Comparison of ENCODE assay signal across 14 cellular contexts in genomic region chr18:48166971-48167370, GRCh38.
DNase-seq lines count a peak whose midpoint lies in the region; ATAC-seq and TF ChIP-seq lines count a peak whose summit lies in the region.
"Had no signal": no experiment of that assay in that cellular context is flagged by ENCODE, and none has a peak within 500 bp of the region (broad histone marks: within the 10 kb centered on the region; RNA-seq: fewer than 3 reads in every experiment).

No MANE protein-coding gene starts in this region.

- peak overlapping the region; percentile 97 for H3K27ac Mint-ChIP-seq in neural crest cell (ENCODE audit: unreplicated experiment)
- H3K27ac Mint-ChIP-seq: CD4-positive, alpha-beta T cell; stimulated activated naive B cell treated with anti-CD40 and anti-IgM and Interleukin-4, amounts not matched to agents 10 μg/mL and 1 μg/mL and 100 μg/mL, for 72 hours had no signal

- H3K4me3 Mint-ChIP-seq in neural crest cell, result peak overlapping the region; percentile 22
- H3K4me3 Mint-ChIP-seq: CD4-positive, alpha-beta T cell; stimulated activated naive B cell treated with anti-CD40 and anti-IgM and Interleukin-4, amounts not matched to agents 10 μg/mL and 1 μg/mL and 100 μg/mL, for 72 hours had no signal

- no peaks in the 10 kb centered on the region for H3K27me3 ChIP-seq in HL-60 (ENCODE audit: insufficient read depth, poor library complexity, severe bottlenecking)

- peaks cover 70% of the 10 kb centered on the region for H3K4me1 Mint-ChIP-seq in neural crest cell

- H3K36me3 Mint-ChIP-seq in neural crest cell (ENCODE audit: low read depth), result no peaks in the 10 kb centered on the region
- H3K36me3 Mint-ChIP-seq: activated naive CD4-positive, alpha-beta T cell treated with anti-CD3 and anti-CD28 coated beads, Interleukin-2, amount 50 U/mL, for 72 hours; stimulated activated naive B cell treated with anti-CD40 and anti-IgM and Interleukin-4, amounts not matched to agents 10 μg/mL and 1 μg/mL and 100 μg/mL, for 72 hours had no signal

- no peaks in the 10 kb centered on the region for H3K9me3 Mint-ChIP-seq in neural crest cell
- H3K9me3 Mint-ChIP-seq: activated naive CD4-positive, alpha-beta T cell treated with anti-CD3 and anti-CD28 coated beads, Interleukin-2, amount 50 U/mL, for 72 hours; CD4-positive, alpha-beta T cell; stimulated activated naive B cell treated with anti-CD40 and anti-IgM and Interleukin-4, amounts not matched to agents 10 μg/mL and 1 μg/mL and 100 μg/mL, for 72 hours had no signal

- peaks cover 8% of the 10 kb centered on the region for H3K27me3 Mint-ChIP-seq in neural crest cell (ENCODE audit: low read depth)

- H3K27ac ChIP-seq in HL-60 (replicated peaks), result peak overlapping the region; percentile 26
- H3K27ac ChIP-seq in substantia nigra (ENCODE audit: low read depth, low read length, poor library complexity, severe bottlenecking), result no peak overlapping the region
- H3K27ac ChIP-seq: foreskin keratinocyte had no signal

- intact Hi-C loops in cardiac septum (cut with DNase I), result no loop called here

- TF ChIP-seq CTCF in HL-60 (IDR thresholded peaks at IDR 0.05; ENCODE audit: insufficient read depth, low read length) (no peak), neural crest cell (conservative IDR thresholded peaks at IDR 0.05) (no peak)

- no peak overlapping the region for H3K4me3 ChIP-seq in HL-60 (replicated peaks; ENCODE audit: insufficient read depth, low read length)

- no peak for ATAC-seq in GM21786 (IDR thresholded peaks at IDR 0.05; ENCODE audit: unreplicated experiment)
- ATAC-seq: activated naive CD4-positive, alpha-beta T cell treated with anti-CD3 and anti-CD28 coated beads, Interleukin-2, amount 50 U/mL, for 72 hours; foreskin keratinocyte; stimulated activated naive B cell treated with anti-CD40 and anti-IgM and Interleukin-4, amounts not matched to agents 10 μg/mL and 1 μg/mL and 100 μg/mL, for 72 hours had no signal

- peak in 1 of 2 experiments; percentile 60 for DNase-seq in HL-60 (ENCODE audit: low read depth in 1 of 2, low spot score in 1 of 2)
- peak; percentile 84 for DNase-seq in cardiac septum (ENCODE audit: low spot score)
- DNase-seq in neural crest cell (ENCODE audit: low read depth, low spot score), result no peak
- no peak for DNase-seq in NCI-H1417 treated with DMSO at 0.1 percent for 48 hours (lab: John Stamatoyannopoulos, UW)
- DNase-seq in substantia nigra (lab: John Stamatoyannopoulos, UW), result no peak
- DNase-seq: CD4-positive, alpha-beta T cell; foreskin keratinocyte; NCI-H1105; NCI-H69; posterior cingulate gyrus; stimulated activated naive B cell treated with anti-CD40 and anti-IgM and Interleukin-4, amounts not matched to agents 10 μg/mL and 1 μg/mL and 100 μg/mL, for 72 hours had no signal

TF ChIP-seq in PFSK-1, 5 proteins besides CTCF, POLR2A, EP300 and RAD21:
- TF ChIP-seq POLR2AphosphoS5 (IDR thresholded peaks at IDR 0.05; ENCODE audit: low read depth, low read length), result no peak
- TF ChIP-seq SIN3A (IDR thresholded peaks at IDR 0.05; ENCODE audit: borderline replicate concordance, insufficient read depth, low read length), result no peak
- TF ChIP-seq TAF1 (IDR thresholded peaks at IDR 0.05; ENCODE audit: borderline replicate concordance, insufficient read depth, low read length), result no peak
- TF ChIP-seq REST (IDR thresholded peaks at IDR 0.05; ENCODE audit: insufficient read depth in 1 of 2, low read depth in 2 of 2, low read length in 2 of 2), result no peak
- peak; percentile 31 for TF ChIP-seq FOXP2 (optimal IDR thresholded peaks at IDR 0.05; ENCODE audit: borderline replicate concordance, extremely low read depth, extremely low read length, insufficient read depth)
